Comparison of ENCODE assay signal across 24 cellular contexts in genomic region chr12:67460388-67460787, GRCh38.
DNase-seq lines count a peak whose midpoint lies in the region; ATAC-seq, FAIRE-seq and TF ChIP-seq lines count a peak whose summit lies in the region.
"Had no signal": no experiment of that assay in that cellular context is flagged by ENCODE, and none has a peak within 500 bp of the region (broad histone marks: within the 10 kb centered on the region; RNA-seq: fewer than 3 reads in every experiment).

No MANE protein-coding gene starts in this region.

- no peak overlapping the region for H3K27ac ChIP-seq in PC-3 (ENCODE audit: low read length)
- H3K27ac ChIP-seq in psoas muscle = peak overlapping the region; percentile 64
- H3K27ac ChIP-seq in small intestine (ENCODE audit: low read depth in 1 of 2, low read length in 1 of 2) = no peak overlapping the region
- H3K27ac ChIP-seq: 22Rv1, BLaER1, C4-2B, GM23248 had no signal

- H3K27me3 Mint-ChIP-seq in Caco-2 (ENCODE audit: insufficient read depth, unreplicated experiment) = peaks cover 3% of the 10 kb centered on the region

- H4K20me1 ChIP-seq in PC-3 (ENCODE audit: low read length) = no peaks in the 10 kb centered on the region
- H4K20me1 ChIP-seq: BLaER1 had no signal

- no peak for TF ChIP-seq CTCF in Caco-2 (IDR thresholded peaks at IDR 0.05; ENCODE audit: insufficient read depth in 1 of 2, low read depth in 1 of 2, low read length in 1 of 2, severe bottlenecking in 1 of 2, unreplicated experiment in 1 of 2)
- TF ChIP-seq CTCF in PC-3 (conservative IDR thresholded peaks at IDR 0.05; ENCODE audit: low read depth, low read length) = no peak
- TF ChIP-seq CTCF in psoas muscle (IDR thresholded peaks at IDR 0.05) = no peak

- H3K4me1 Mint-ChIP-seq in Caco-2 (ENCODE audit: low read depth, unreplicated experiment) = no peaks in the 10 kb centered on the region
- H3K4me1 Mint-ChIP-seq: B cell had no signal

- H3K9me3 ChIP-seq in Caco-2 (no peaks in the 10 kb centered on the region), PC-3 (ENCODE audit: low read length) (no peaks in the 10 kb centered on the region), psoas muscle (no peaks in the 10 kb centered on the region), small intestine (ENCODE audit: control insufficient read depth, low read depth) (no peaks in the 10 kb centered on the region)
- H3K9me3 ChIP-seq: BLaER1 had no signal

- no peaks in the 10 kb centered on the region for H3K36me3 Mint-ChIP-seq in Caco-2 (ENCODE audit: insufficient read depth, unreplicated experiment)
- H3K36me3 Mint-ChIP-seq: CD4-positive, CD25-positive, alpha-beta regulatory T cell; CD8-positive, alpha-beta T cell had no signal

- H3K79me2 ChIP-seq in PC-3 (ENCODE audit: low read length) = no peaks in the 10 kb centered on the region

- no peaks in the 10 kb centered on the region for H3F3A ChIP-seq in PC-3 (ENCODE audit: low read length, unreplicated experiment)

- H3K36me3 ChIP-seq in Caco-2 (ENCODE audit: control insufficient read depth, insufficient read depth, low read length) (no peaks in the 10 kb centered on the region), PC-3 (ENCODE audit: low read depth, low read length) (no peaks in the 10 kb centered on the region), psoas muscle (ENCODE audit: insufficient read depth in 1 of 2, low read depth in 1 of 2) (no peaks in the 10 kb centered on the region), small intestine (ENCODE audit: control insufficient read depth in 2 of 2, insufficient read depth in 2 of 2, low read length in 2 of 2) (no peaks in the 10 kb centered on the region)
- H3K36me3 ChIP-seq: BLaER1 had no signal

- CTCF ChIA-PET in Caco-2 (lab: Charles Lee) = no interaction called here
- CTCF ChIA-PET in PC-3 (lab: Charles Lee) = no interaction called here

- H3K4me1 ChIP-seq in Caco-2 (no peaks in the 10 kb centered on the region), PC-3 (ENCODE audit: insufficient read depth, low read length) (peaks cover 22% of the 10 kb centered on the region), psoas muscle (peaks cover 34% of the 10 kb centered on the region), small intestine (ENCODE audit: control insufficient read depth in 2 of 2, insufficient read depth in 1 of 2, low read depth in 1 of 2, low read length in 1 of 2) (peaks cover 0 to 2% of the 10 kb centered on the region in 2 donors)
- H3K4me1 ChIP-seq: BLaER1 had no signal

- 42 to 72% (median 50%) methylated on average over 6 of the region's 6 CpGs for WGBS in psoas muscle, 3 donors
- WGBS in small intestine, 3 donors = 60 to 80% (median 73%) methylated on average over 6 of the region's 6 CpGs

- no peak overlapping the region for H3K9ac ChIP-seq in PC-3 (ENCODE audit: low read length)
- H3K9ac ChIP-seq: BLaER1, GM23248 had no signal

- H3K4me2 ChIP-seq in PC-3 (ENCODE audit: low read length) = no peak overlapping the region
- H3K4me2 ChIP-seq: BLaER1 had no signal

- no peak overlapping the region for H3K4me3 ChIP-seq in Caco-2 (ENCODE audit: low read depth, low read length)
- H3K4me3 ChIP-seq in PC-3 (ENCODE audit: low read length) = no peak overlapping the region
- no peak overlapping the region for H3K4me3 ChIP-seq in psoas muscle
- H3K4me3 ChIP-seq in small intestine (ENCODE audit: low read depth in 1 of 2, low read length in 2 of 2) = no peak overlapping the region
- H3K4me3 ChIP-seq: BLaER1, GM12878, GM23248 had no signal

- ATAC-seq in PC-3 = no peak
- no peak for ATAC-seq in psoas muscle
- no peak for ATAC-seq in HG03469 (IDR thresholded peaks at IDR 0.05; ENCODE audit: unreplicated experiment)
- ATAC-seq: CD8-positive, alpha-beta T cell; GM12878; HCT116 had no signal

- H3K27ac Mint-ChIP-seq in Caco-2 (ENCODE audit: unreplicated experiment) = no peak overlapping the region
- H3K27ac Mint-ChIP-seq: B cell; CD4-positive, CD25-positive, alpha-beta regulatory T cell; CD8-positive, alpha-beta T cell had no signal

- no peaks in the 10 kb centered on the region for H3K9me3 Mint-ChIP-seq in Caco-2 (ENCODE audit: unreplicated experiment)
- H3K9me3 Mint-ChIP-seq: CD4-positive, CD25-positive, alpha-beta regulatory T cell had no signal

- no peaks in the 10 kb centered on the region for H3K9me2 ChIP-seq in PC-3 (replicated peaks; ENCODE audit: low read length)

- POLR2A ChIA-PET in Caco-2 (lab: Charles Lee) (no interaction called here), PC-3 (lab: Charles Lee; ENCODE audit: unreplicated experiment) (no interaction called here)

- intact Hi-C loops in Caco-2 (cut with micrococcal nuclease; ENCODE audit: unreplicated experiment) = no loop called here
- intact Hi-C loops in PC-3 (cut with micrococcal nuclease) = no loop called here
- intact Hi-C loops in psoas muscle (cut with DNase I) = no loop called here

- DNase-seq in Caco-2 (peak; percentile 11 to 51), PC-3 (peak; percentile 25), psoas muscle (no peak), small intestine (no peak), retina (no peak)
- DNase-seq: CD4-positive, CD25-positive, alpha-beta regulatory T cell; CD8-positive, alpha-beta T cell; DMS 273 treated with DMSO at 0.1 percent for 48 hours; DMS79; EL; GDM1; GM23248; H7 had no signal

- FAIRE-seq in small intestine (lab: Jason Lieb, UNC) = no peak
- FAIRE-seq: A204.1, D721Med, GM12878, GM19239, H1 had no signal

- H3K27me3 ChIP-seq in Caco-2 (replicated peaks; ENCODE audit: control insufficient read depth, insufficient read depth, low read length) (no peaks in the 10 kb centered on the region), PC-3 (ENCODE audit: low read length) (no peaks in the 10 kb centered on the region), psoas muscle (ENCODE audit: insufficient read depth in 3 of 3, low read length in 2 of 3) (no peaks in the 10 kb centered on the region), small intestine (ENCODE audit: control insufficient read depth in 2 of 2, insufficient read depth in 2 of 2, low read length in 2 of 2) (no peaks in the 10 kb centered on the region)
- H3K27me3 ChIP-seq: BLaER1 had no signal

- no peak overlapping the region for H3K4me3 Mint-ChIP-seq in Caco-2 (ENCODE audit: unreplicated experiment)
- H3K4me3 Mint-ChIP-seq: B cell; CD4-positive, CD25-positive, alpha-beta regulatory T cell; CD8-positive, alpha-beta T cell had no signal

- H2AFZ ChIP-seq in PC-3 (ENCODE audit: low read length) = no peak overlapping the region
- H2AFZ ChIP-seq: GM23248 had no signal

- BruUV-seq in Caco-2 (replicated peaks; lab: Mats Ljungman, UMichigan) = no TSS peak
- BruUV-seq in PC-3 (replicated peaks; lab: Mats Ljungman, UMichigan) = no TSS peak

Comparison
In these comparisons a context has a peak if more than half of its experiments do, and no peak if none do; other contexts are left out.
1. DNase-seq: peak in Caco-2 (2 of 2) and PC-3 (single experiment); none in psoas muscle (0 of 2), small intestine (single experiment) and retina (single experiment).